Comparison of ENCODE assay signal across 24 cellular contexts in genomic region chr15:35003928-35004327, GRCh38.
"Had no signal": no experiment of that assay in that cellular context is flagged by ENCODE, and none has a peak within 500 bp of the region (broad histone marks: within the 10 kb centered on the region; RNA-seq: fewer than 3 reads in every experiment).

No MANE protein-coding gene starts in this region.

- ATAC-seq: gastrocnemius medialis; naive thymus-derived CD4-positive, alpha-beta T cell; stimulated activated memory B cell treated with anti-CD40 and anti-IgM and Interleukin-4, amounts not matched to agents 10 μg/mL and 1 μg/mL and 100 μg/mL, for 72 hours; stimulated activated naive CD8-positive, alpha-beta T cell treated with anti-CD3 and anti-CD28 coated beads, Interleukin-15, Interleukin-2, amounts not matched to agents 100 U/mL and 50 U/mL, for 24 hours had no signal

- H3K4me3 ChIP-seq: dorsolateral prefrontal cortex, gastrocnemius medialis, neural progenitor cell, prostate gland, sigmoid colon, spleen, testis, tibial artery had no signal

- H3K4me1 Mint-ChIP-seq: nephron; stimulated activated memory B cell treated with anti-CD40 and anti-IgM and Interleukin-4, amounts not matched to agents 10 μg/mL and 1 μg/mL and 100 μg/mL, for 72 hours had no signal

- DNase-seq: dorsolateral prefrontal cortex; effector CD4-positive, alpha-beta T cell; foreskin fibroblast; gastrocnemius medialis; head of caudate nucleus; hippocampal formation; kidney glomerular epithelial cell; mesenchymal stem cell; midbrain; naive thymus-derived CD4-positive, alpha-beta T cell; nucleus accumbens; right cardiac atrium; sigmoid colon; spleen; stimulated activated CD4-positive, alpha-beta T cell treated with anti-CD3 and anti-CD28 coated beads, Interleukin-4, amount 100 ng/mL, for 4 hours; stimulated activated naive CD8-positive, alpha-beta T cell treated with anti-CD3 and anti-CD28 coated beads, Interleukin-15, Interleukin-2, amounts not matched to agents 100 U/mL and 50 U/mL, for 24 hours; substantia nigra; testis; tibial artery had no signal

- H3K9me3 ChIP-seq: gastrocnemius medialis, prostate gland, sigmoid colon, spleen, testis, tibial artery had no signal

- H3K36me3 Mint-ChIP-seq: naive thymus-derived CD4-positive, alpha-beta T cell; neural progenitor cell; stimulated activated memory B cell treated with anti-CD40 and anti-IgM and Interleukin-4, amounts not matched to agents 10 μg/mL and 1 μg/mL and 100 μg/mL, for 72 hours; type B pancreatic cell had no signal

- H3K27me3 ChIP-seq: dorsolateral prefrontal cortex, gastrocnemius medialis, neural progenitor cell, sigmoid colon, spleen, testis, tibial artery had no signal

- H3K4me3 Mint-ChIP-seq: naive thymus-derived CD4-positive, alpha-beta T cell; nephron; neural progenitor cell; stimulated activated memory B cell treated with anti-CD40 and anti-IgM and Interleukin-4, amounts not matched to agents 10 μg/mL and 1 μg/mL and 100 μg/mL, for 72 hours; type B pancreatic cell had no signal

- H3K27ac ChIP-seq: dorsolateral prefrontal cortex, gastrocnemius medialis, neural progenitor cell, prostate gland, sigmoid colon, spleen, testis, tibial artery had no signal

- H3K27me3 Mint-ChIP-seq: type B pancreatic cell had no signal

- H3K9me3 Mint-ChIP-seq: naive thymus-derived CD4-positive, alpha-beta T cell; nephron; neural progenitor cell; stimulated activated memory B cell treated with anti-CD40 and anti-IgM and Interleukin-4, amounts not matched to agents 10 μg/mL and 1 μg/mL and 100 μg/mL, for 72 hours; type B pancreatic cell had no signal

- H3K36me3 ChIP-seq: gastrocnemius medialis, neural progenitor cell, prostate gland, sigmoid colon, spleen, tibial artery had no signal

- H3K27ac Mint-ChIP-seq: naive thymus-derived CD4-positive, alpha-beta T cell; nephron; neural progenitor cell; stimulated activated memory B cell treated with anti-CD40 and anti-IgM and Interleukin-4, amounts not matched to agents 10 μg/mL and 1 μg/mL and 100 μg/mL, for 72 hours; type B pancreatic cell had no signal

- H3K4me1 ChIP-seq: prostate gland, sigmoid colon, spleen, testis, tibial artery had no signal
